Comparison of ENCODE assay signal across 10 cellular contexts in the genomic region with DNA sequence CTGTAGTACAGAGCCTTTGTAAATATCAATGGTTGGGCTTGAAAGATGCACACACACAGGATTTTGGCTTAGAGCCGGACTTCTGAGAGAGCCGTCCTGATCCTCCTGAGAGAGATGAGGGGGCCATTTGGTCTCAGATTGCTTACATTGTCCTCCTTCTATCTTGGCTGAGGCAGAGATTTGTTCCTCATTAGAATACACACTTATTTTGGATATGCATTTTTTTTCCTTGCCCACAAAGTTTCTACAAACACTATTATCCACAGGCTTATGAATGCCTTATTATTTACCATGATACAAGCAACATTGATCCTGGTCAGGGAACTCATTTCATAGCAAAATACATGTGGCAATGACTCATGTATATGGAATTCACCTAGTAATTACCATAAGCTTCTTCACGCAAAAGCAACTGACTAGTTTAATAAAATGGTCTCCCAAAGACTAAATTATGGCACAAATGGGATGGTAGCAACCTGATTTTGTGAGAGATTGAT.
DNase-seq lines count a peak whose midpoint lies in the region; ATAC-seq and TF ChIP-seq lines count a peak whose summit lies in the region.
"Had no signal": no experiment of that assay in that cellular context is flagged by ENCODE, and none has a peak within 500 bp of the region (broad histone marks: within the 10 kb centered on the region; RNA-seq: fewer than 3 reads in every experiment).

No MANE protein-coding gene starts in this region.

- H3K9me3 ChIP-seq in endodermal cell (ENCODE audit: control insufficient read depth, low read length) (no peaks in the 10 kb centered on the region), thyroid gland (no peaks in the 10 kb centered on the region)
- H3K9me3 ChIP-seq in CD8-positive, alpha-beta memory T cell (ENCODE audit: low read length) = no peaks in the 10 kb centered on the region

- no peaks in the 10 kb centered on the region for H3K27me3 Mint-ChIP-seq in endodermal cell (ENCODE audit: insufficient read depth)
- H3K27me3 Mint-ChIP-seq in CD8-positive, alpha-beta memory T cell = peaks cover 2 to 9% of the 10 kb centered on the region in 2 donors

- H3K4me1 ChIP-seq in endodermal cell (ENCODE audit: control insufficient read depth, insufficient read depth, low read length) (peaks cover 3% of the 10 kb centered on the region), thyroid gland (peaks cover 0 to 5% of the 10 kb centered on the region in 2 donors)
- no peaks in the 10 kb centered on the region for H3K4me1 ChIP-seq in CD8-positive, alpha-beta memory T cell (ENCODE audit: insufficient read depth, low read length)

- intact Hi-C loops in thyroid gland (cut with DNase I) = no loop called here

- TF ChIP-seq POLR2A in thyroid gland (IDR thresholded peaks at IDR 0.05) = no peak

- no peaks in the 10 kb centered on the region for H3K27me3 ChIP-seq in endodermal cell (ENCODE audit: control insufficient read depth, insufficient read depth, low read length, poor library complexity, severe bottlenecking)
- H3K27me3 ChIP-seq in CD8-positive, alpha-beta memory T cell (ENCODE audit: insufficient read depth, low read length, poor library complexity, severe bottlenecking) = no peaks in the 10 kb centered on the region
- no peaks in the 10 kb centered on the region for H3K27me3 ChIP-seq in thyroid gland

- peak overlapping the region; percentile 16 for H3K27ac Mint-ChIP-seq in endodermal cell
- no peak overlapping the region for H3K27ac Mint-ChIP-seq in CD8-positive, alpha-beta memory T cell
- H3K27ac Mint-ChIP-seq: activated T-helper 1 cell treated with anti-CD3 and anti-CD28 coated beads, Interleukin-12 subunit alpha, Interleukin-12 subunit beta, Interleukin-2, Interleukin-4 antibody, amounts not matched to agents 30 ng/mL and 10 ng/mL and 1 ng/mL, durations not matched to agents 14 hours and 24 hours and 36 hours had no signal

- DNase-seq in GM04504 (ENCODE audit: low read depth) (peak; percentile 33), NCI-H226 (peak; percentile 16), endodermal cell (no peak), pulmonary artery endothelial cell (ENCODE audit: low read depth, low spot score) (peak; percentile 36), thyroid gland (no peak)
- DNase-seq in CD8-positive, alpha-beta memory T cell = no peak
- DNase-seq: GOT3 had no signal

- H3K27ac ChIP-seq in endodermal cell (ENCODE audit: low read depth, low read length) = no peak overlapping the region
- no peak overlapping the region for H3K27ac ChIP-seq in CD8-positive, alpha-beta memory T cell (ENCODE audit: low read depth, low read length)
- H3K27ac ChIP-seq in thyroid gland = no peak overlapping the region
- H3K27ac ChIP-seq: VCaP had no signal

- no peak overlapping the region for H3K4me3 Mint-ChIP-seq in endodermal cell
- H3K4me3 Mint-ChIP-seq in CD8-positive, alpha-beta memory T cell = no peak overlapping the region
- H3K4me3 Mint-ChIP-seq: activated T-helper 1 cell treated with anti-CD3 and anti-CD28 coated beads, Interleukin-12 subunit alpha, Interleukin-12 subunit beta, Interleukin-2, Interleukin-4 antibody, amounts not matched to agents 30 ng/mL and 10 ng/mL and 1 ng/mL, durations not matched to agents 14 hours and 24 hours and 36 hours had no signal

- WGBS in endodermal cell (ENCODE audit: insufficient coverage in 1 of 2, insufficient read length in 1 of 2), 2 experiments = 80 to 87% methylated on average over 1 to 3 of the region's 3 CpGs
- 78 to 81% methylated on average over 3 of the region's 3 CpGs for WGBS in thyroid gland, 2 donors

- TF ChIP-seq CTCF in endodermal cell (conservative IDR thresholded peaks at IDR 0.05) = no peak
- no peak for TF ChIP-seq CTCF in thyroid gland (IDR thresholded peaks at IDR 0.05)

- POLR2A ChIA-PET in CD8-positive, alpha-beta memory T cell (lab: Charles Lee) = no interaction called here

- H3K36me3 Mint-ChIP-seq in endodermal cell (ENCODE audit: low read depth) = no peaks in the 10 kb centered on the region
- H3K36me3 Mint-ChIP-seq in CD8-positive, alpha-beta memory T cell = peaks cover 0 to 4% (median 0%) of the 10 kb centered on the region in 3 donors

- CTCF ChIA-PET in CD8-positive, alpha-beta memory T cell (lab: Charles Lee) = no interaction called here

- no peaks in the 10 kb centered on the region for H3K36me3 ChIP-seq in endodermal cell (ENCODE audit: control insufficient read depth, insufficient read depth, low read length)
- H3K36me3 ChIP-seq in CD8-positive, alpha-beta memory T cell (ENCODE audit: insufficient read depth, low read length) = no peaks in the 10 kb centered on the region
- no peaks in the 10 kb centered on the region for H3K36me3 ChIP-seq in thyroid gland

- peaks cover 19% of the 10 kb centered on the region for H3K4me1 Mint-ChIP-seq in endodermal cell
- H3K4me1 Mint-ChIP-seq in CD8-positive, alpha-beta memory T cell = peaks cover 10 to 15% (median 13%) of the 10 kb centered on the region in 3 donors

- H3K4me3 ChIP-seq in endodermal cell (ENCODE audit: low read length) (no peak overlapping the region), thyroid gland (replicated peaks in 1 of 3) (no peak overlapping the region)
- H3K4me3 ChIP-seq in CD8-positive, alpha-beta memory T cell (ENCODE audit: low read length) = no peak overlapping the region

- no peak for ATAC-seq in GM18870 (IDR thresholded peaks at IDR 0.05; ENCODE audit: unreplicated experiment)

- H3K9ac ChIP-seq in endodermal cell (ENCODE audit: extremely low read depth, low read length, poor library complexity, severe bottlenecking) = no peak overlapping the region

- H3K9me3 Mint-ChIP-seq in endodermal cell = no peaks in the 10 kb centered on the region
- no peaks in the 10 kb centered on the region for H3K9me3 Mint-ChIP-seq in CD8-positive, alpha-beta memory T cell
- H3K9me3 Mint-ChIP-seq: activated T-helper 1 cell treated with anti-CD3 and anti-CD28 coated beads, Interleukin-12 subunit alpha, Interleukin-12 subunit beta, Interleukin-2, Interleukin-4 antibody, amounts not matched to agents 30 ng/mL and 10 ng/mL and 1 ng/mL, durations not matched to agents 14 hours and 24 hours and 36 hours had no signal

Comparison
In these comparisons a context has a peak if more than half of its experiments do, and no peak if none do; other contexts are left out.
1. DNase-seq: peak in GM04504 (single experiment), NCI-H226 (single experiment) and pulmonary artery endothelial cell (single experiment); none in endodermal cell (single experiment), CD8-positive, alpha-beta memory T cell (0 of 5) and thyroid gland (0 of 2).